ENCODE assay signal across 8 cellular contexts in genomic region chr6:36851149-36851614, GRCh38. TPM values are rescaled to one million over a fixed set of nuclear protein-coding genes. Genes with fewer than 3 reads are reported as not detected.
A peak's percentile ranks its signal among the peaks of the same experiment; 100 is the strongest.
DNase-seq lines count a peak whose midpoint lies in the region; ATAC-seq and TF ChIP-seq lines count a peak whose summit lies in the region.

No MANE protein-coding gene starts in this region.

- H3K9me1 ChIP-seq in IMR-90 (ENCODE audit: insufficient read depth, low read length) = peaks cover 16% of the 10 kb centered on the region

- peak overlapping the region; percentile 20; the same call in 1 of the 2 replicates for H2AK5ac ChIP-seq in IMR-90 (ENCODE audit: low read depth, low read length)

- 0 out of 2 replicates have a peak overlapping the region, but pooled peaks have one; percentile 13 for H2BK20ac ChIP-seq in IMR-90 (ENCODE audit: low read depth, low read length)

- no CpG with 5 or more reads among the region's 3 CpGs for WGBS in IMR-90 (ENCODE audit: extremely low coverage in 2 of 2, insufficient read length in 1 of 2), 2 experiments
- 19 to 42% (median 39%) methylated on average over 3 of the region's 3 CpGs for WGBS in stomach, 5 donors

- H3K18ac ChIP-seq in IMR-90 (ENCODE audit: low read depth, low read length) = no peak overlapping the region

- TF ChIP-seq EP300 in stomach (IDR thresholded peaks at IDR 0.05) = no peak

- H3K4me3 ChIP-seq in IMR-90 (ENCODE audit: insufficient read depth, low read depth, low read length) = no peak overlapping the region
- no peak overlapping the region for H3K4me3 ChIP-seq in stomach

- no peak overlapping the region for H2AK9ac ChIP-seq in IMR-90 (replicated peaks; ENCODE audit: low read depth, low read length, poor library complexity)

- peak; percentile 77 for TF ChIP-seq CTCF in IMR-90 (conservative IDR thresholded peaks at IDR 0.05; ENCODE audit: low read depth, low read length)
- peak in 5 of 7 experiments; percentile 27 to 74 (median 61) for TF ChIP-seq CTCF in stomach (IDR thresholded peaks at IDR 0.05)

- H3K14ac ChIP-seq in IMR-90 (replicated peaks; ENCODE audit: low read depth, low read length) = no peak overlapping the region

- H3K9me3 ChIP-seq in IMR-90 (ENCODE audit: control insufficient read depth, insufficient read depth, low read length) (peaks cover 3% of the 10 kb centered on the region), stomach (peaks cover 0 to 6% (median 0%) of the 10 kb centered on the region in 4 donors)

- H3K9ac ChIP-seq in IMR-90 (ENCODE audit: low read depth, low read length) = no peak overlapping the region

- CTCF ChIA-PET in IMR-90 (lab: Yijun Ruan, JAX) = interaction anchor here (0.6 to 1.4 kb wide), 5 partner anchors 23 to 236 kb away, joined by 3 to 5 read pairs (median 4); partner anchors contain the start of gene PPIL1

- H3K36me3 ChIP-seq in IMR-90 (ENCODE audit: control insufficient read depth, insufficient read depth, low read length) (peaks cover 6% of the 10 kb centered on the region), stomach (peaks cover 5 to 31% (median 25%) of the 10 kb centered on the region in 4 donors)

- no TSS peak for BruUV-seq in IMR-90 (replicated peaks; lab: Mats Ljungman, UMichigan)

- peaks cover 3 to 30% of the 10 kb centered on the region in 2 experiments for H3K79me1 ChIP-seq in IMR-90 (ENCODE audit: low read depth in 1 of 2, low read length in 2 of 2)

- no peak for TF ChIP-seq POLR2A in IMR-90 (IDR thresholded peaks at IDR 0.05; ENCODE audit: low read depth, low read length)
- TF ChIP-seq POLR2A in stomach (IDR thresholded peaks at IDR 0.05) = no peak

- intact Hi-C loops in IMR-90 (cut with micrococcal nuclease) = no loop called here
- intact Hi-C loops in stomach (cut with DNase I; ENCODE audit: low total_unique reads) = no loop called here

- H2BK15ac ChIP-seq in IMR-90 (ENCODE audit: low read depth, low read length) = no peak overlapping the region

- dilution Hi-C loops in IMR-90 (cut with HindIII; ENCODE audit: low sequenced_read_pairs, unreplicated experiment) = no loop called here

- ATAC-seq in IMR-90 (ENCODE audit: low read depth) (no peak), GM21526 (IDR thresholded peaks at IDR 0.05; ENCODE audit: low FRiP score, unreplicated experiment) (no peak)

- no peak overlapping the region for H3K4me2 ChIP-seq in IMR-90 (ENCODE audit: low read depth, low read length)

- no peak overlapping the region for H4K91ac ChIP-seq in IMR-90 (ENCODE audit: insufficient read depth, low read depth, low read length)

- H3K27ac ChIP-seq in IMR-90 (ENCODE audit: insufficient read depth, low read length) (no peak overlapping the region), stomach (peak overlapping the region in 3 of 5 donors; percentile 52 to 82 (median 75))

- H2AFZ ChIP-seq in IMR-90 (replicated peaks; ENCODE audit: low read length, poor library complexity) = no peak overlapping the region

- no peak overlapping the region for H2BK5ac ChIP-seq in IMR-90 (ENCODE audit: low read depth, low read length, poor library complexity, severe bottlenecking)

- no peaks in the 10 kb centered on the region for H4K20me1 ChIP-seq in IMR-90 (ENCODE audit: insufficient read depth, low read length)

- no peak overlapping the region for H4K5ac ChIP-seq in IMR-90 (ENCODE audit: low read depth, low read length)

- H4K8ac ChIP-seq in IMR-90 (ENCODE audit: low read depth in 2 of 2, low read length in 2 of 2) = no peak overlapping the region

- H3K4ac ChIP-seq in IMR-90 (ENCODE audit: low read depth, low read length) = peak overlapping the region; percentile 1; the same call in 1 of the 2 replicates

- peak overlapping the region; percentile 30; the same call in 1 of the 2 replicates for H2BK120ac ChIP-seq in IMR-90 (ENCODE audit: low read depth, low read length)

- H3K27me3 ChIP-seq in IMR-90 (ENCODE audit: control insufficient read depth, insufficient read depth, low read length) (no peaks in the 10 kb centered on the region), stomach (no peaks in the 10 kb centered on the region)

- peak; percentile 68 for DNase-seq in DMS53 (lab: John Stamatoyannopoulos, UW)
- no peak for DNase-seq in DMS53 treated with DMSO at 0.1 percent for 48 hours (lab: John Stamatoyannopoulos, UW; ENCODE audit: unreplicated experiment)
- peak; percentile 72 for DNase-seq in IMR-90
- peak; percentile 48 for DNase-seq in OCI-M2 (lab: John Stamatoyannopoulos, UW; ENCODE audit: unreplicated experiment)
- peak; percentile 53 to 78 for DNase-seq in T47D (ENCODE audit: low read depth in 1 of 2, low spot score in 1 of 2)
- peak; percentile 78 for DNase-seq in iris pigment epithelial cell (ENCODE audit: low read depth)
- DNase-seq in stomach = peak; percentile 49

- no peak overlapping the region for H3K56ac ChIP-seq in IMR-90 (ENCODE audit: extremely low read depth, insufficient read depth, low read length)

- POLR2A ChIA-PET in IMR-90 (lab: Charles Lee; ENCODE audit: unreplicated experiment) = no interaction called here

- H3K4me1 ChIP-seq in IMR-90 (ENCODE audit: control insufficient read depth, insufficient read depth, low read length) = peaks cover 8% of the 10 kb centered on the region
- peaks cover 0 to 51% (median 21%) of the 10 kb centered on the region in 4 donors for H3K4me1 ChIP-seq in stomach

- in situ Hi-C loops in IMR-90 (cut with MboI; ENCODE audit: low sequenced_read_pairs) (no loop called here), T47D (cut with HindIII; ENCODE audit: low pct_unique_long_range_greater_than_20kb, low sequenced_read_pairs) (no loop called here)

- H3K23ac ChIP-seq in IMR-90 (ENCODE audit: low read depth, low read length) = no peak overlapping the region

- TF ChIP-seq RAD21 in IMR-90 (IDR thresholded peaks at IDR 0.05; ENCODE audit: low read length) = peak; percentile 69

TF ChIP-seq in IMR-90, 13 proteins besides CTCF, POLR2A, EP300 and RAD21:
- TF ChIP-seq MAZ (IDR thresholded peaks at IDR 0.05; ENCODE audit: borderline replicate concordance, low read depth, low read length) (no peak), NFE2L2 (IDR thresholded peaks at IDR 0.05; ENCODE audit: low read depth, low read length) (no peak), SMC3 (IDR thresholded peaks at IDR 0.05; ENCODE audit: low read depth, low read length) (peak; percentile 59), FOS (IDR thresholded peaks at IDR 0.05; ENCODE audit: low read depth, low read length) (no peak), MXI1 (IDR thresholded peaks at IDR 0.05; ENCODE audit: borderline replicate concordance, low read depth, low read length) (no peak)
TF ChIP-seq in IMR-90: peak in this region for 1.

RNA-seq across cellular contexts. Expression of gene CPNE5, which starts 11.9 kb away (rescaled TPM):
- total RNA-seq in IMR-90 (2012; rRNA removed) = not detected in 2 replicates
- polyA plus RNA-seq in IMR-90 (2012; rRNA removed) = 0.07 and 0.10 TPM in 2 replicates
- polyA plus RNA-seq in IMR-90 (2012; cell fraction: cytosol; rRNA removed) = 0.03 and 0.05 TPM in 2 replicates
- 0.10 and 0.36 TPM in 2 replicates for polyA plus RNA-seq in IMR-90 (2012; cell fraction: nucleus; rRNA removed; ENCODE audit: low replicate concordance)
- 10 to 100 TPM in 2 of 5 donors, 1 to 10 TPM in 2, not detected in 1; 1.2 to 15.9 (median 6.7) TPM for total RNA-seq in stomach
- 1 to 10 TPM; 1.5 to 2.4 (median 1.7) TPM for polyA plus RNA-seq in stomach

RNA-seq across cellular contexts. Expression of gene PPIL1, which starts 23.4 kb away (rescaled TPM):
- 50.5 and 58.4 TPM in 2 replicates for total RNA-seq in IMR-90 (2012; rRNA removed)
- polyA plus RNA-seq in IMR-90 (2012; rRNA removed) = 25.9 and 28.4 TPM in 2 replicates
- polyA plus RNA-seq in IMR-90 (2012; cell fraction: cytosol; rRNA removed) = 14.4 and 17.5 TPM in 2 replicates
- 2.7 and 7.9 TPM in 2 replicates for polyA plus RNA-seq in IMR-90 (2012; cell fraction: nucleus; rRNA removed; ENCODE audit: low replicate concordance)
- total RNA-seq in stomach = 10 to 100 TPM in 2 of 5 donors, 1 to 10 TPM in 1, under 1 TPM in 1, not detected in 1; 0.87 to 19.6 (median 7.8) TPM
- polyA plus RNA-seq in stomach = 10 to 100 TPM; 17.1 to 33.7 (median 18.4) TPM

RNA-seq across cellular contexts. Expression of gene C6orf89, which starts 34.6 kb away (rescaled TPM):
- total RNA-seq in IMR-90 (2012; rRNA removed) (39.2 and 52.3 TPM in 2 replicates), stomach (10 to 100 TPM; 14.6 to 47.2 (median 37.9) TPM)
- polyA plus RNA-seq in IMR-90 (2012; rRNA removed) (26.8 and 30.8 TPM in 2 replicates), stomach (10 to 100 TPM in 2 of 3 donors, 1 to 10 TPM in 1; 7.0 to 12.0 (median 11.4) TPM)
- polyA plus RNA-seq in IMR-90 (2012; cell fraction: cytosol; rRNA removed) = 11.4 and 11.6 TPM in 2 replicates
- polyA plus RNA-seq in IMR-90 (2012; cell fraction: nucleus; rRNA removed; ENCODE audit: low replicate concordance) = 11.0 and 26.3 TPM in 2 replicates
